In genomic region chr19:40421468-40421778, GRCh38 we compare ENCODE assay signal across 9 cellular contexts. TPM values are rescaled to one million over a fixed set of nuclear protein-coding genes. Genes with fewer than 3 reads are reported as not detected.
DNase-seq lines count a peak whose midpoint lies in the region; ATAC-seq, FAIRE-seq and TF ChIP-seq lines count a peak whose summit lies in the region.
"Had no signal": no experiment of that assay in that cellular context is flagged by ENCODE, and none has a peak within 500 bp of the region (broad histone marks: within the 10 kb centered on the region; RNA-seq: fewer than 3 reads in every experiment).

No MANE protein-coding gene starts in this region.

- peak overlapping the region; percentile 77 to 95 for H3K9ac ChIP-seq in K562 (ENCODE audit: insufficient read depth in 1 of 2, low read depth in 2 of 2, low read length in 2 of 2)

- 31% methylated on average over 4 of the region's 4 CpGs for WGBS in K562 (ENCODE audit: insufficient coverage, low coverage, missing lambda C conversion rate)

- H3K79me2 ChIP-seq in K562 (ENCODE audit: control insufficient read depth, insufficient read depth, low read length) = peaks cover 41% of the 10 kb centered on the region

- peak overlapping the region; percentile 84 for H2AFZ ChIP-seq in K562 (ENCODE audit: low read depth, low read length)

- H3K9me3 ChIP-seq in cardiac muscle cell (ENCODE audit: low read depth) = no peaks in the 10 kb centered on the region
- no peaks in the 10 kb centered on the region for H3K9me3 ChIP-seq in K562 (replicated peaks; ENCODE audit: control insufficient read depth, insufficient read depth, low read depth, low read length)
- no peaks in the 10 kb centered on the region for H3K9me3 ChIP-seq in uterus

- no peaks in the 10 kb centered on the region for H3K36me3 Mint-ChIP-seq in memory B cell

- intact Hi-C loops in cardiac septum (cut with DNase I) (loop anchor here (1.0 to 2.0 kb wide), 2 partner anchors 22 to 43 kb away; partner anchors contain the start of gene BLVRB), K562 (cut with micrococcal nuclease) (loop anchor here (1.0 kb wide), 1 partner anchor 23 kb away; the partner anchor contains the start of gene SERTAD3), uterus (cut with DNase I; ENCODE audit: low total_unique reads) (no loop called here), posterior vena cava (cut with DNase I) (no loop called here)

- TF ChIP-seq CTCF in cardiac muscle cell (IDR thresholded peaks at IDR 0.05; ENCODE audit: low read depth, low read length) = no peak
- no peak for TF ChIP-seq CTCF in K562 (IDR thresholded peaks at IDR 0.05 in 2 of 3, conservative IDR thresholded peaks at IDR 0.05 in 1 of 3; ENCODE audit: insufficient read depth in 2 of 3, low read depth in 1 of 3, low read length in 3 of 3)
- no peak for TF ChIP-seq CTCF in uterus (IDR thresholded peaks at IDR 0.05)

- H3K4me2 ChIP-seq in K562 (ENCODE audit: insufficient read depth, low read length) = peak overlapping the region; percentile 84

- H3K4me1 ChIP-seq in cardiac muscle cell (ENCODE audit: low read depth) (peaks cover 25% of the 10 kb centered on the region), K562 (replicated peaks in 1 of 2; ENCODE audit: control insufficient read depth in 2 of 2, insufficient read depth in 2 of 2, low read length in 2 of 2) (peaks cover 24 to 49% of the 10 kb centered on the region in 2 experiments), uterus (peaks cover 0 to 21% of the 10 kb centered on the region in 2 donors)

- POLR2A ChIA-PET in K562 (lab: Yijun Ruan, JAX) = interaction anchor here (0.7 to 5.7 kb wide), 12 partner anchors 9 to 74 kb away, joined by 3 to 34 read pairs (median 4); partner anchors contain the start of genes BLVRB and PRX

- CTCF ChIA-PET in K562 (lab: Yijun Ruan, JAX; ENCODE audit: low intra/inter-chr PET ratio) = no interaction called here

- TF ChIP-seq POLR2A in K562 (conservative IDR thresholded peaks at IDR 0.05) (0 out of 2 replicates have a peak, but pooled peaks have one; percentile 9), uterus (IDR thresholded peaks at IDR 0.05) (no peak)

- H3K36me3 ChIP-seq in cardiac muscle cell (no peaks in the 10 kb centered on the region), K562 (ENCODE audit: control insufficient read depth, insufficient read depth, low read length) (peaks cover 13% of the 10 kb centered on the region; the same call in 2 of the 3 replicates), uterus (no peaks in the 10 kb centered on the region)

- no TSS peak for BruUV-seq in K562 (replicated peaks; lab: Mats Ljungman, UMichigan)

- peak overlapping the region; percentile 56 for H3K4me3 ChIP-seq in cardiac muscle cell
- peak overlapping the region; percentile 71 for H3K4me3 ChIP-seq in K562
- peak overlapping the region; percentile 51 to 69 for H3K4me3 ChIP-seq in uterus

- peak overlapping the region; percentile 96 for H3K27ac ChIP-seq in cardiac muscle cell
- peak overlapping the region; percentile 85 for H3K27ac ChIP-seq in K562 (ENCODE audit: extremely low read depth, low read depth, low read length)
- peak overlapping the region; percentile 98 for H3K27ac ChIP-seq in uterus

- TF ChIP-seq EP300 in K562 (IDR thresholded peaks at IDR 0.05; ENCODE audit: low read length) = no peak

- H3K9me3 Mint-ChIP-seq in memory B cell = no peaks in the 10 kb centered on the region

- no peaks in the 10 kb centered on the region for H3K9me1 ChIP-seq in K562 (ENCODE audit: control insufficient read depth, insufficient read depth, low read length)

- H3K27me3 Mint-ChIP-seq in memory B cell = no peaks in the 10 kb centered on the region

- peak overlapping the region; percentile 78 for H3K27ac Mint-ChIP-seq in memory B cell

- DNase-seq in cardiac muscle cell (ENCODE audit: low read depth in 1 of 2, low spot score in 1 of 2) (no peak), cardiac septum (ENCODE audit: low spot score) (no peak), K562 (ENCODE audit: extremely low read depth in 1 of 4, low spot score in 3 of 4) (no peak), memory B cell (ENCODE audit: low spot score in 2 of 2) (no peak), uterus (no peak), posterior vena cava (ENCODE audit: low spot score) (no peak)

- no peak for FAIRE-seq in K562 (lab: Jason Lieb, UNC)

- H3K4me1 Mint-ChIP-seq in memory B cell = peaks cover 32% of the 10 kb centered on the region

- no peaks in the 10 kb centered on the region for H4K20me1 ChIP-seq in K562 (replicated peaks; ENCODE audit: control insufficient read depth, insufficient read depth, low read length)

- in situ Hi-C loops in K562 (cut with MboI) = no loop called here

- ATAC-seq in K562 (no peak), memory B cell (ENCODE audit: low read depth) (no peak), HG03097 (IDR thresholded peaks at IDR 0.05; ENCODE audit: low FRiP score, unreplicated experiment) (no peak), HG03139 (IDR thresholded peaks at IDR 0.05; ENCODE audit: unreplicated experiment) (no peak)

- H3K4me3 Mint-ChIP-seq in memory B cell = peak overlapping the region; percentile 85

- no peak for TF ChIP-seq RAD21 in K562 (CRISPR knock-in tag; conservative IDR thresholded peaks at IDR 0.05 in 1 of 2, IDR thresholded peaks at IDR 0.05 in 1 of 2)

- H3K27me3 ChIP-seq in cardiac muscle cell (no peaks in the 10 kb centered on the region), K562 (ENCODE audit: control insufficient read depth in 2 of 2, insufficient read depth in 2 of 2, low read length in 2 of 2) (no peaks in the 10 kb centered on the region), uterus (no peaks in the 10 kb centered on the region)

RNA-seq across cellular contexts. Expression of gene SERTAD1, which starts 4.4 kb away (rescaled TPM):
- total RNA-seq in cardiac muscle cell = 14.4 and 18.8 TPM in 2 replicates
- 18.2 and 19.5 TPM in 2 replicates for polyA plus RNA-seq in cardiac muscle cell
- 16.7 TPM for total RNA-seq in cardiac septum
- total RNA-seq in K562 (2011; cell fraction: chromatin; rRNA removed; ENCODE audit: low replicate concordance) = 3.1 and 8.3 TPM in 2 replicates
- 10.3 and 11.0 TPM in 2 replicates for total RNA-seq in K562 (2011; cell fraction: nucleolus; rRNA removed)
- total RNA-seq in K562 (2011; cell fraction: nucleoplasm; rRNA removed) = 7.5 and 8.9 TPM in 2 replicates
- total RNA-seq in K562 (2014; rRNA removed) = 8.1 and 10.9 TPM in 2 replicates
- total RNA-seq in K562 (2014; rRNA removed; fragmentation: Illumina TruSeq; extraction: Trizol) = 2.1 and 2.8 TPM in 2 replicates
- total RNA-seq in K562 (2015; rRNA removed; fragmentation: Illumina TruSeq; extraction: Trizol) = 4.9 and 5.5 TPM in 2 replicates
- total RNA-seq in K562 (2021) = 8.7 and 8.9 TPM in 2 replicates
- polyA plus RNA-seq in K562 (2011; rRNA removed) = 6.1 and 6.8 TPM in 2 replicates
- 7.4 and 18.7 TPM in 2 replicates for polyA plus RNA-seq in K562 (2011; cell fraction: cytosol; rRNA removed)
- polyA plus RNA-seq in K562 (2011; cell fraction: nucleus; rRNA removed) = 5.6 and 9.1 TPM in 2 replicates
- 6.7 and 8.9 TPM in 2 replicates for polyA plus RNA-seq in K562 (2012)
- 2.3 and 5.0 TPM in 2 replicates for polyA plus RNA-seq in K562 (2014; fragmentation: Illumina TruSeq; extraction: Trizol)
- polyA plus RNA-seq in K562 (2014; fragmentation: Nextera tagmentation; extraction: Ambion mirVana) = under 1 TPM; 0.15 to 0.85 TPM
- 6.7 TPM in 2 replicates for polyA plus RNA-seq in K562 (2014; rRNA removed)
- polyA minus RNA-seq in K562 (2011; rRNA and poly(A)+ RNA removed) = 1.9 and 2.1 TPM in 2 replicates
- 3.5 and 4.5 TPM in 2 replicates for polyA minus RNA-seq in K562 (2011; cell fraction: cytosol; rRNA and poly(A)+ RNA removed)
- polyA minus RNA-seq in K562 (2011; cell fraction: nucleus; rRNA and poly(A)+ RNA removed) = 1.8 and 3.6 TPM in 2 replicates
- total RNA-seq in uterus = 10 to 100 TPM in 3 of 4 donors, 1 to 10 TPM in 1; 3.1 to 18.4 (median 15.8) TPM
- 10 to 100 TPM; 12.2 to 16.2 TPM for total RNA-seq in posterior vena cava

RNA-seq across cellular contexts. Expression of gene PRX, which starts 8.2 kb away (rescaled TPM):
- 4.3 and 9.1 TPM in 2 replicates for total RNA-seq in cardiac muscle cell
- polyA plus RNA-seq in cardiac muscle cell = 2.3 and 4.1 TPM in 2 replicates
- 3.5 TPM for total RNA-seq in cardiac septum
- 1.8 and 4.5 TPM in 2 replicates for total RNA-seq in K562 (2011; cell fraction: chromatin; rRNA removed; ENCODE audit: low replicate concordance)
- 2.7 and 2.8 TPM in 2 replicates for total RNA-seq in K562 (2011; cell fraction: nucleolus; rRNA removed)
- 2.1 and 2.2 TPM in 2 replicates for total RNA-seq in K562 (2011; cell fraction: nucleoplasm; rRNA removed)
- total RNA-seq in K562 (2014; rRNA removed) = 2.8 and 3.8 TPM in 2 replicates
- total RNA-seq in K562 (2014; rRNA removed; fragmentation: Illumina TruSeq; extraction: Trizol) = 0.61 and 0.65 TPM in 2 replicates
- 1.8 and 2.0 TPM in 2 replicates for total RNA-seq in K562 (2015; rRNA removed; fragmentation: Illumina TruSeq; extraction: Trizol)
- 2.9 and 3.5 TPM in 2 replicates for total RNA-seq in K562 (2021)
- polyA plus RNA-seq in K562 (2011; rRNA removed) = 1.5 and 1.7 TPM in 2 replicates
- polyA plus RNA-seq in K562 (2011; cell fraction: cytosol; rRNA removed) = 1.4 and 1.7 TPM in 2 replicates
- 1.0 and 1.8 TPM in 2 replicates for polyA plus RNA-seq in K562 (2011; cell fraction: nucleus; rRNA removed)
- 2.5 and 4.5 TPM in 2 replicates for polyA plus RNA-seq in K562 (2012)
- 1.3 and 2.1 TPM in 2 replicates for polyA plus RNA-seq in K562 (2014; fragmentation: Illumina TruSeq; extraction: Trizol)
- polyA plus RNA-seq in K562 (2014; fragmentation: Nextera tagmentation; extraction: Ambion mirVana) = not detected
- 1.4 and 1.7 TPM in 2 replicates for polyA plus RNA-seq in K562 (2014; rRNA removed)
- polyA minus RNA-seq in K562 (2011; rRNA and poly(A)+ RNA removed) = 1.4 and 1.5 TPM in 2 replicates
- 2.1 and 2.8 TPM in 2 replicates for polyA minus RNA-seq in K562 (2011; cell fraction: cytosol; rRNA and poly(A)+ RNA removed)
- 0.54 and 1.00 TPM in 2 replicates for polyA minus RNA-seq in K562 (2011; cell fraction: nucleus; rRNA and poly(A)+ RNA removed)
- total RNA-seq in uterus = 1 to 10 TPM; 3.3 to 7.5 (median 4.8) TPM
- total RNA-seq in posterior vena cava = 1 to 10 TPM; 3.4 to 3.5 TPM

RNA-seq across cellular contexts. Expression of gene SERTAD3, which starts 22.7 kb away (rescaled TPM):
- total RNA-seq in cardiac muscle cell (44.4 and 58.6 TPM in 2 replicates), cardiac septum (33.9 TPM), K562 (2014; rRNA removed) (17.5 and 19.3 TPM in 2 replicates), K562 (2014; rRNA removed; fragmentation: Illumina TruSeq; extraction: Trizol) (16.1 and 17.2 TPM in 2 replicates), K562 (2015; rRNA removed; fragmentation: Illumina TruSeq; extraction: Trizol) (21.6 and 27.7 TPM in 2 replicates), K562 (2021) (28.9 and 31.4 TPM in 2 replicates), uterus (10 to 100 TPM in 3 of 4 donors, 1 to 10 TPM in 1; 1.0 to 81.5 (median 44.7) TPM), posterior vena cava (10 to 100 TPM; 33.8 to 48.6 TPM)
- polyA plus RNA-seq in cardiac muscle cell (66.2 and 73.8 TPM in 2 replicates), K562 (2011; rRNA removed) (17.6 and 18.9 TPM in 2 replicates), K562 (2014; fragmentation: Illumina TruSeq; extraction: Trizol) (15.1 and 18.6 TPM in 2 replicates), K562 (2014; fragmentation: Nextera tagmentation; extraction: Ambion mirVana) (1 to 10 TPM; 5.4 to 5.9 TPM), K562 (2014; rRNA removed) (18.1 and 18.5 TPM in 2 replicates)
- total RNA-seq in K562 (2011; cell fraction: chromatin; rRNA removed; ENCODE audit: low replicate concordance) = 16.7 and 27.2 TPM in 2 replicates
- total RNA-seq in K562 (2011; cell fraction: nucleolus; rRNA removed) = 20.4 and 20.7 TPM in 2 replicates
- total RNA-seq in K562 (2011; cell fraction: nucleoplasm; rRNA removed) = 24.9 and 26.9 TPM in 2 replicates
- 19.3 and 35.5 TPM in 2 replicates for polyA plus RNA-seq in K562 (2011; cell fraction: cytosol; rRNA removed)
- polyA plus RNA-seq in K562 (2011; cell fraction: nucleus; rRNA removed) = 17.8 and 23.4 TPM in 2 replicates
- 20.7 and 22.0 TPM in 2 replicates for polyA plus RNA-seq in K562 (2012)
- 18.4 and 23.4 TPM in 2 replicates for polyA minus RNA-seq in K562 (2011; rRNA and poly(A)+ RNA removed)
- 24.3 and 28.9 TPM in 2 replicates for polyA minus RNA-seq in K562 (2011; cell fraction: cytosol; rRNA and poly(A)+ RNA removed)
- 8.1 and 13.9 TPM in 2 replicates for polyA minus RNA-seq in K562 (2011; cell fraction: nucleus; rRNA and poly(A)+ RNA removed)

RNA-seq across cellular contexts. Expression of gene HIPK4, which starts 31.4 kb away (rescaled TPM):
- total RNA-seq in cardiac muscle cell (0.12 and 0.18 TPM in 2 replicates), cardiac septum (0.08 TPM), K562 (2014; rRNA removed) (0.08 TPM in 1 of 2 replicates, not detected in the other), K562 (2014; rRNA removed; fragmentation: Illumina TruSeq; extraction: Trizol) (not detected in 2 replicates), K562 (2015; rRNA removed; fragmentation: Illumina TruSeq; extraction: Trizol) (not detected in 2 replicates), K562 (2021) (0.07 and 0.09 TPM in 2 replicates), uterus (under 1 TPM in 2 of 4 donors, not detected in 2; 0.40 to 0.48 TPM), posterior vena cava (under 1 TPM in 1 of 2 donors, not detected in 1; 0.29 TPM)
- polyA plus RNA-seq in cardiac muscle cell (0.14 and 1.7 TPM in 2 replicates), K562 (2011; rRNA removed) (0.06 TPM in 1 of 2 replicates, not detected in the other), K562 (2014; fragmentation: Illumina TruSeq; extraction: Trizol) (not detected in 2 replicates), K562 (2014; fragmentation: Nextera tagmentation; extraction: Ambion mirVana) (not detected), K562 (2014; rRNA removed) (0.05 TPM in 1 of 2 replicates, not detected in the other)
- total RNA-seq in K562 (2011; cell fraction: chromatin; rRNA removed; ENCODE audit: low replicate concordance) = not detected in 2 replicates
- total RNA-seq in K562 (2011; cell fraction: nucleolus; rRNA removed) = 0.13 TPM in 1 of 2 replicates, not detected in the other
- 0.31 TPM in 1 of 2 replicates, not detected in the other for total RNA-seq in K562 (2011; cell fraction: nucleoplasm; rRNA removed)
- 0.06 TPM in 2 replicates for polyA plus RNA-seq in K562 (2011; cell fraction: cytosol; rRNA removed)
- 0.10 TPM in 1 of 2 replicates, not detected in the other for polyA plus RNA-seq in K562 (2011; cell fraction: nucleus; rRNA removed)
- 0.08 and 0.10 TPM in 2 replicates for polyA plus RNA-seq in K562 (2012)
- polyA minus RNA-seq in K562 (2011; rRNA and poly(A)+ RNA removed) = not detected in 2 replicates
- polyA minus RNA-seq in K562 (2011; cell fraction: cytosol; rRNA and poly(A)+ RNA removed) = not detected in 2 replicates
- not detected in 2 replicates for polyA minus RNA-seq in K562 (2011; cell fraction: nucleus; rRNA and poly(A)+ RNA removed)
- total RNA-seq: NCI-H460 had no signal

RNA-seq across cellular contexts. Expression of gene BLVRB, which starts 44.1 kb away (rescaled TPM):
- total RNA-seq in cardiac muscle cell (56.7 and 93.8 TPM in 2 replicates), cardiac septum (81.6 TPM), K562 (2014; rRNA removed) (749 and 813 TPM in 2 replicates), K562 (2014; rRNA removed; fragmentation: Illumina TruSeq; extraction: Trizol) (110 and 229 TPM in 2 replicates), K562 (2015; rRNA removed; fragmentation: Illumina TruSeq; extraction: Trizol) (331 and 332 TPM in 2 replicates), K562 (2021) (457 and 476 TPM in 2 replicates), uterus (100 to 1,000 TPM in 2 of 4 donors, 10 to 100 TPM in 2; 51.5 to 206 (median 115) TPM), posterior vena cava (10 to 100 TPM; 77.4 to 88.1 TPM)
- polyA plus RNA-seq in cardiac muscle cell (61.5 and 77.0 TPM in 2 replicates), K562 (2011; rRNA removed) (368 and 461 TPM in 2 replicates), K562 (2014; fragmentation: Illumina TruSeq; extraction: Trizol) (260 and 428 TPM in 2 replicates), K562 (2014; fragmentation: Nextera tagmentation; extraction: Ambion mirVana) (100 to 1,000 TPM in 1 of 2 experiments, 10 to 100 TPM in 1; 81.1 to 184 TPM), K562 (2014; rRNA removed) (634 and 677 TPM in 2 replicates)
- total RNA-seq in K562 (2011; cell fraction: chromatin; rRNA removed; ENCODE audit: low replicate concordance) = 26.9 and 65.0 TPM in 2 replicates
- 107 and 125 TPM in 2 replicates for total RNA-seq in K562 (2011; cell fraction: nucleolus; rRNA removed)
- total RNA-seq in K562 (2011; cell fraction: nucleoplasm; rRNA removed) = 74.7 and 75.7 TPM in 2 replicates
- 836 and 2,229 TPM in 2 replicates for polyA plus RNA-seq in K562 (2011; cell fraction: cytosol; rRNA removed)
- 252 and 288 TPM in 2 replicates for polyA plus RNA-seq in K562 (2011; cell fraction: nucleus; rRNA removed)
- polyA plus RNA-seq in K562 (2012) = 416 and 585 TPM in 2 replicates
- polyA minus RNA-seq in K562 (2011; rRNA and poly(A)+ RNA removed) = 85.4 and 138 TPM in 2 replicates
- 198 and 225 TPM in 2 replicates for polyA minus RNA-seq in K562 (2011; cell fraction: cytosol; rRNA and poly(A)+ RNA removed)
- polyA minus RNA-seq in K562 (2011; cell fraction: nucleus; rRNA and poly(A)+ RNA removed) = 34.6 and 38.7 TPM in 2 replicates

Comparison
In these comparisons a context has a peak if more than half of its experiments do, and no peak if none do; other contexts are left out.
1. intact Hi-C loops: an anchor here in cardiac septum (1.0 to 2.0 kb wide) and K562 (1.0 kb wide); none called in uterus and posterior vena cava.